23 cellular contexts compared by ENCODE assay signal in genomic region chr15:37425541-37425940, GRCh38.
"Had no signal": no experiment of that assay in that cellular context is flagged by ENCODE, and none has a peak within 500 bp of the region (broad histone marks: within the 10 kb centered on the region; RNA-seq: fewer than 3 reads in every experiment).

No MANE protein-coding gene starts in this region.

- H3K9me3 Mint-ChIP-seq: neural crest cell had no signal

- H3K27me3 ChIP-seq: heart right ventricle, right lobe of liver, tibial nerve, vagina had no signal

- H3K9me3 ChIP-seq: heart right ventricle, lower lobe of right lung, psoas muscle, right lobe of liver, tibial nerve, vagina had no signal

- H3K4me1 Mint-ChIP-seq: neural crest cell had no signal

- DNase-seq: activated CD4-positive, alpha-beta T cell treated with anti-CD3 and anti-CD28 coated beads, Interleukin-2, amount 50 U/mL, for 1 hour; activated naive CD4-positive, alpha-beta T cell treated with Interleukin-2 at 50 U/mL for 16 hours; activated T-cell treated with anti-CD3 and anti-CD28 coated beads for 4 hours; aorta; caudate nucleus; effector CD8-positive, alpha-beta T cell; heart right ventricle; left cardiac atrium; lower lobe of right lung; midbrain; psoas muscle; right lobe of liver; stimulated activated CD4-positive, alpha-beta T cell treated with anti-CD3 and anti-CD28 coated beads, Interleukin-4, amount 100 ng/mL, for 4 hours; stimulated activated CD8-positive, alpha-beta memory T cell treated with anti-CD3 and anti-CD28 coated beads, Interleukin-4, amount 100 ng/mL, for 48 hours; stimulated activated naive CD4-positive, alpha-beta T cell treated with Interleukin-2 at 50 U/mL for 16 hours; substantia nigra; T-helper 9 cell had no signal

- H3K4me3 ChIP-seq: coronary artery, heart right ventricle, lower lobe of right lung, psoas muscle, right lobe of liver, smooth muscle cell, tibial nerve, vagina had no signal

- H3K36me3 ChIP-seq: heart right ventricle, lower lobe of right lung, right lobe of liver, tibial nerve, vagina had no signal

- H3K4me3 Mint-ChIP-seq: neural crest cell had no signal

- H3K4me1 ChIP-seq: heart right ventricle, lower lobe of right lung, psoas muscle, right lobe of liver, tibial nerve, vagina had no signal

- H3K27ac ChIP-seq: coronary artery, epithelial cell of prostate, heart right ventricle, lower lobe of right lung, psoas muscle, right lobe of liver, tibial nerve, vagina had no signal
